1 cellular context compared by ENCODE assay signal in genomic region chr9:137168575-137168906, GRCh38.
TF ChIP-seq lines count a peak whose summit lies in the region.

No MANE protein-coding gene starts in this region.

TF ChIP-seq in HEK293, 187 proteins besides CTCF, POLR2A, EP300 and RAD21 (continued from another document):
- TF ChIP-seq, protein P1, sequence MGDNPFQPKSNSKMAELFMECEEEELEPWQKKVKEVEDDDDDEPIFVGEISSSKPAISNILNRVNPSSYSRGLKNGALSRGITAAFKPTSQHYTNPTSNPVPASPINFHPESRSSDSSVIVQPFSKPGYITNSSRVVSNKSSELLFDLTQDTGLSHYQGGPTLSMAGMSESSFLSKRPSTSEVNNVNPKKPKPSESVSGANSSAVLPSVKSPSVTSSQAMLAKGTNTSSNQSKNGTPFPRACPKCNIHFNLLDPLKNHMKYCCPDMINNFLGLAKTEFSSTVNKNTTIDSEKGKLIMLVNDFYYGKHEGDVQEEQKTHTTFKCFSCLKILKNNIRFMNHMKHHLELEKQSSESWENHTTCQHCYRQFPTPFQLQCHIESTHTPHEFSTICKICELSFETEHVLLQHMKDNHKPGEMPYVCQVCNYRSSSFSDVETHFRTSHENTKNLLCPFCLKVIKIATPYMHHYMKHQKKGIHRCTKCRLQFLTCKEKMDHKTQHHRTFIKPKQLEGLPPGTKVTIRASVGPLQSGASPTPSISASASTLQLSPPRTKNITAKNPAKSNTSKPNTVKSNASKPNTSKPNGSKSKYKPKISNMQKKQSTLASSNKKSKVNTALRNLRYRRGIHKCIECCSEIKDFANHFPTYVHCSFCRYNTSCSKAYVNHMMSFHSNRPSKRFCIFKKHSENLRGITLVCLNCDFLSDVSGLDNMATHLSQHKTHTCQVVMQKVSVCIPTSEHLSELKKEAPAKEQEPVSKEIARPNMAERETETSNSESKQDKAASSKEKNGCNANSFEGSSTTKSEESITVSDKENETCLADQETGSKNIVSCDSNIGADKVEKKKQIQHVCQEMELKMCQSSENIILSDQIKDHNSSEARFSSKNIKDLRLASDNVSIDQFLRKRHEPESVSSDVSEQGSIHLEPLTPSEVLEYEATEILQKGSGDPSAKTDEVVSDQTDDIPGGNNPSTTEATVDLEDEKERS (tag by site-specific recombination; IDR thresholded peaks at IDR 0.05), result no peak
- no peak for TF ChIP-seq ZNF529 (tag by site-specific recombination; IDR thresholded peaks at IDR 0.05; ENCODE audit: insufficient replicate concordance)
- no peak for TF ChIP-seq GLI4 (tag by site-specific recombination; IDR thresholded peaks at IDR 0.05)
- no peak for TF ChIP-seq ZBTB11 (tag by site-specific recombination; conservative IDR thresholded peaks at IDR 0.05; ENCODE audit: low read depth)
- TF ChIP-seq ZNF19 (tag by site-specific recombination; IDR thresholded peaks at IDR 0.05; ENCODE audit: low read depth), result no peak
- TF ChIP-seq ZNF266 (tag by site-specific recombination; IDR thresholded peaks at IDR 0.05; ENCODE audit: low read depth), result no peak
- TF ChIP-seq, protein P2, sequence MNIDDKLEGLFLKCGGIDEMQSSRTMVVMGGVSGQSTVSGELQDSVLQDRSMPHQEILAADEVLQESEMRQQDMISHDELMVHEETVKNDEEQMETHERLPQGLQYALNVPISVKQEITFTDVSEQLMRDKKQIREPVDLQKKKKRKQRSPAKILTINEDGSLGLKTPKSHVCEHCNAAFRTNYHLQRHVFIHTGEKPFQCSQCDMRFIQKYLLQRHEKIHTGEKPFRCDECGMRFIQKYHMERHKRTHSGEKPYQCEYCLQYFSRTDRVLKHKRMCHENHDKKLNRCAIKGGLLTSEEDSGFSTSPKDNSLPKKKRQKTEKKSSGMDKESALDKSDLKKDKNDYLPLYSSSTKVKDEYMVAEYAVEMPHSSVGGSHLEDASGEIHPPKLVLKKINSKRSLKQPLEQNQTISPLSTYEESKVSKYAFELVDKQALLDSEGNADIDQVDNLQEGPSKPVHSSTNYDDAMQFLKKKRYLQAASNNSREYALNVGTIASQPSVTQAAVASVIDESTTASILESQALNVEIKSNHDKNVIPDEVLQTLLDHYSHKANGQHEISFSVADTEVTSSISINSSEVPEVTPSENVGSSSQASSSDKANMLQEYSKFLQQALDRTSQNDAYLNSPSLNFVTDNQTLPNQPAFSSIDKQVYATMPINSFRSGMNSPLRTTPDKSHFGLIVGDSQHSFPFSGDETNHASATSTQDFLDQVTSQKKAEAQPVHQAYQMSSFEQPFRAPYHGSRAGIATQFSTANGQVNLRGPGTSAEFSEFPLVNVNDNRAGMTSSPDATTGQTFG (tag by site-specific recombination; IDR thresholded peaks at IDR 0.05; ENCODE audit: borderline replicate concordance), result no peak
- TF ChIP-seq ZNF335 (tag by site-specific recombination; conservative IDR thresholded peaks at IDR 0.05), result peak; percentile 85
- TF ChIP-seq ZNF792 (tag by site-specific recombination; IDR thresholded peaks at IDR 0.05), result peak; percentile 98
- no peak for TF ChIP-seq ZNF292 (tag by site-specific recombination; IDR thresholded peaks at IDR 0.05; ENCODE audit: borderline replicate concordance, low read depth)
